16 cellular contexts compared by ENCODE assay signal in genomic region chr16:50185005-50185505, GRCh38. TPM values are rescaled to one million over a fixed set of nuclear protein-coding genes. Genes with fewer than 3 reads are reported as not detected.
A peak's percentile ranks its signal among the peaks of the same experiment; 100 is the strongest.
DNase-seq lines count a peak whose midpoint lies in the region; ATAC-seq, FAIRE-seq and TF ChIP-seq lines count a peak whose summit lies in the region.
"Had no signal": no experiment of that assay in that cellular context is flagged by ENCODE, and none has a peak within 500 bp of the region (broad histone marks: within the 10 kb centered on the region; RNA-seq: fewer than 3 reads in every experiment).

No MANE protein-coding gene starts in this region.

- peak overlapping the region; percentile 53 for H3K27ac ChIP-seq in astrocyte (ENCODE audit: low read depth, low read length)
- peak overlapping the region; percentile 48 to 68 for H3K27ac ChIP-seq in thoracic aorta
- H3K27ac ChIP-seq: 22Rv1, parathyroid adenoma had no signal

- H3K9me3 Mint-ChIP-seq in activated CD4-positive, alpha-beta T cell treated with anti-CD3 and anti-CD28 coated beads for 36 hours (ENCODE audit: low read depth): no peaks in the 10 kb centered on the region
- H3K9me3 Mint-ChIP-seq in astrocyte (ENCODE audit: unreplicated experiment): no peaks in the 10 kb centered on the region

- DNase-seq in activated CD4-positive, alpha-beta T cell treated with anti-CD3 and anti-CD28 coated beads for 36 hours: no peak
- no peak for DNase-seq in activated CD4-positive, alpha-beta T cell treated with anti-CD3 and anti-CD28 coated beads, Interleukin-2, amount 50 U/mL, for 4 hours
- peak; percentile 94 for DNase-seq in astrocyte (ENCODE audit: low read depth)
- DNase-seq in left kidney (ENCODE audit: low read depth, low spot score): peak; percentile 59
- no peak for DNase-seq in thoracic aorta (ENCODE audit: low spot score)
- DNase-seq in OCI-M1 (lab: John Stamatoyannopoulos, UW): no peak
- no peak for DNase-seq in NCI-H510A treated with DMSO at 0.1 percent for 48 hours (lab: John Stamatoyannopoulos, UW)
- DNase-seq: activated CD8-positive, alpha-beta memory T cell treated with anti-CD3 and anti-CD28 coated beads, Interleukin-2, amount 50 U/mL, for 4 hours; esophagus squamous epithelium; stimulated activated CD4-positive, alpha-beta T cell treated with anti-CD3 and anti-CD28 coated beads, Interleukin-4, amount 100 ng/mL, for 4 hours had no signal

- peak; percentile 76 for FAIRE-seq in astrocyte (lab: Jason Lieb, UNC)
- FAIRE-seq: bronchial epithelial cell, GM18507, islet of Langerhans had no signal

- ATAC-seq in activated CD4-positive, alpha-beta T cell treated with anti-CD3 and anti-CD28 coated beads for 36 hours: peak; percentile 42
- ATAC-seq in thoracic aorta (ENCODE audit: insufficient number of reproducible peaks, low FRiP score, low read depth) (no peak), HG02588 (IDR thresholded peaks at IDR 0.05; ENCODE audit: unreplicated experiment) (no peak)

- H3K4me3 ChIP-seq in astrocyte (ENCODE audit: insufficient read depth, low read depth, low read length) (no peak overlapping the region), thoracic aorta (peak overlapping the region; percentile 37)
- H3K4me3 ChIP-seq: esophagus squamous epithelium had no signal

- intact Hi-C loops in activated CD4-positive, alpha-beta T cell treated with anti-CD3 and anti-CD28 coated beads for 36 hours (cut with DNase I, micrococcal nuclease): no loop called here

- peaks cover 8% of the 10 kb centered on the region for H3K36me3 Mint-ChIP-seq in activated CD4-positive, alpha-beta T cell treated with anti-CD3 and anti-CD28 coated beads for 36 hours (ENCODE audit: low read depth)
- H3K36me3 Mint-ChIP-seq in astrocyte (ENCODE audit: low read depth, unreplicated experiment): no peaks in the 10 kb centered on the region

- peaks cover 60% of the 10 kb centered on the region for H3K79me2 ChIP-seq in astrocyte (ENCODE audit: insufficient read depth, low read length)

- no peak overlapping the region for H2AFZ ChIP-seq in astrocyte (ENCODE audit: low read depth, low read length)
- H2AFZ ChIP-seq: parathyroid adenoma had no signal

- peaks cover 54% of the 10 kb centered on the region for H3K4me1 Mint-ChIP-seq in activated CD4-positive, alpha-beta T cell treated with anti-CD3 and anti-CD28 coated beads for 36 hours
- H3K4me1 Mint-ChIP-seq in astrocyte (ENCODE audit: low read depth, unreplicated experiment): peaks cover 25% of the 10 kb centered on the region

- POLR2A ChIA-PET in activated CD4-positive, alpha-beta T cell treated with anti-CD3 and anti-CD28 coated beads for 36 hours (lab: Charles Lee): no interaction called here

- H3K27me3 ChIP-seq in astrocyte (ENCODE audit: insufficient read depth, low read length) (no peaks in the 10 kb centered on the region), thoracic aorta (replicated peaks; ENCODE audit: insufficient read depth) (no peaks in the 10 kb centered on the region)
- H3K27me3 ChIP-seq: esophagus squamous epithelium had no signal

- no peaks in the 10 kb centered on the region for H3K9me3 ChIP-seq in astrocyte (ENCODE audit: insufficient read depth, low read depth, low read length)
- no peaks in the 10 kb centered on the region for H3K9me3 ChIP-seq in thoracic aorta
- H3K9me3 ChIP-seq: esophagus squamous epithelium had no signal

- H3K27me3 Mint-ChIP-seq in activated CD4-positive, alpha-beta T cell treated with anti-CD3 and anti-CD28 coated beads for 36 hours: no peaks in the 10 kb centered on the region
- no peaks in the 10 kb centered on the region for H3K27me3 Mint-ChIP-seq in astrocyte (ENCODE audit: low read depth, unreplicated experiment)

- peaks cover 30% of the 10 kb centered on the region for H4K20me1 ChIP-seq in astrocyte (ENCODE audit: insufficient read depth, low read length)

- H3K4me3 Mint-ChIP-seq in activated CD4-positive, alpha-beta T cell treated with anti-CD3 and anti-CD28 coated beads for 36 hours: no peak overlapping the region
- H3K4me3 Mint-ChIP-seq in astrocyte (ENCODE audit: unreplicated experiment): no peak overlapping the region

- H3K27ac Mint-ChIP-seq in activated CD4-positive, alpha-beta T cell treated with anti-CD3 and anti-CD28 coated beads for 36 hours: no peak overlapping the region
- peak overlapping the region; percentile 86 for H3K27ac Mint-ChIP-seq in astrocyte (ENCODE audit: unreplicated experiment)

- CTCF ChIA-PET in activated CD4-positive, alpha-beta T cell treated with anti-CD3 and anti-CD28 coated beads for 36 hours (lab: Charles Lee): interaction anchor here (0.5 to 1.0 kb wide), 5 partner anchors 27 to 602 kb away, joined by 3 to 4 read pairs (median 4); no protein-coding TSS in a partner anchor

- no peaks in the 10 kb centered on the region for H3K36me3 ChIP-seq in astrocyte (ENCODE audit: insufficient read depth, low read length)
- H3K36me3 ChIP-seq in thoracic aorta: no peaks in the 10 kb centered on the region
- H3K36me3 ChIP-seq: esophagus squamous epithelium had no signal

- H3K4me1 ChIP-seq in astrocyte (ENCODE audit: insufficient read depth, low read length) (peaks cover 17% of the 10 kb centered on the region), thoracic aorta (ENCODE audit: control insufficient read depth in 1 of 2, low read depth in 2 of 2) (peaks cover 44 to 73% of the 10 kb centered on the region in 2 donors)

- H3K9ac ChIP-seq in astrocyte (ENCODE audit: low read length): no peak overlapping the region
- H3K9ac ChIP-seq: parathyroid adenoma had no signal

- no peak for TF ChIP-seq CTCF in astrocyte (IDR thresholded peaks at IDR 0.05; ENCODE audit: insufficient read depth, low read depth, low read length)
- TF ChIP-seq CTCF in thoracic aorta (IDR thresholded peaks at IDR 0.05): no peak

- peak overlapping the region; percentile 44 for H3K4me2 ChIP-seq in astrocyte (ENCODE audit: low read length)

RNA-seq across cellular contexts. Expression of gene TENT4B, which starts 31.9 kb away (rescaled TPM):
- 10 to 100 TPM; 19.3 to 22.4 TPM for total RNA-seq in activated CD4-positive, alpha-beta T cell treated with anti-CD3 and anti-CD28 coated beads for 36 hours
- total RNA-seq in astrocyte: 16.1 and 17.0 TPM in 2 replicates
- total RNA-seq in thoracic aorta: 10 to 100 TPM; 15.0 to 15.9 TPM

Comparison
In these comparisons a context has a peak if more than half of its experiments do, and no peak if none do; other contexts are left out.
1. DNase-seq: peak in astrocyte (single experiment) and left kidney (single experiment); none in activated CD4-positive, alpha-beta T cell treated with anti-CD3 and anti-CD28 coated beads for 36 hours (single experiment), activated CD4-positive, alpha-beta T cell treated with anti-CD3 and anti-CD28 coated beads, Interleukin-2, amount 50 U/mL, for 4 hours (0 of 2), thoracic aorta (single experiment), OCI-M1 (single experiment) and NCI-H510A treated with DMSO at 0.1 percent for 48 hours (single experiment).